In genomic region chr15:84752700-84753099, GRCh38 we compare ENCODE assay signal across 9 cellular contexts. TPM values are rescaled to one million over a fixed set of nuclear protein-coding genes. Genes with fewer than 3 reads are reported as not detected.
DNase-seq lines count a peak whose midpoint lies in the region; ATAC-seq and TF ChIP-seq lines count a peak whose summit lies in the region.
"Had no signal": no experiment of that assay in that cellular context is flagged by ENCODE, and none has a peak within 500 bp of the region (broad histone marks: within the 10 kb centered on the region; RNA-seq: fewer than 3 reads in every experiment).

No MANE protein-coding gene starts in this region.

- peaks cover 31% of the 10 kb centered on the region for H3K36me3 Mint-ChIP-seq in activated naive CD8-positive, alpha-beta T cell treated with anti-CD3 and anti-CD28 coated beads for 36 hours
- H3K36me3 Mint-ChIP-seq in immature natural killer cell = peaks cover 0 to 3% (median 0%) of the 10 kb centered on the region in 3 donors
- H3K36me3 Mint-ChIP-seq in stimulated activated memory B cell treated with anti-CD40 and anti-IgM and Interleukin-4, amounts not matched to agents 10 μg/mL and 1 μg/mL and 100 μg/mL, for 72 hours = peaks cover 19% of the 10 kb centered on the region

- no peak overlapping the region for H3K4me3 ChIP-seq in left lung

- H3K4me1 ChIP-seq in left lung = peaks cover 25 to 72% of the 10 kb centered on the region in 2 donors

- peaks cover 48% of the 10 kb centered on the region for H3K4me1 Mint-ChIP-seq in activated naive CD8-positive, alpha-beta T cell treated with anti-CD3 and anti-CD28 coated beads for 36 hours
- peaks cover 63 to 79% of the 10 kb centered on the region in 2 donors for H3K4me1 Mint-ChIP-seq in immature natural killer cell
- H3K4me1 Mint-ChIP-seq in stimulated activated memory B cell treated with anti-CD40 and anti-IgM and Interleukin-4, amounts not matched to agents 10 μg/mL and 1 μg/mL and 100 μg/mL, for 72 hours = peaks cover 77% of the 10 kb centered on the region

- H3K27ac ChIP-seq in left lung = peak overlapping the region in 1 of 2 donors; percentile 54

- no peaks in the 10 kb centered on the region for H3K9me3 Mint-ChIP-seq in activated naive CD8-positive, alpha-beta T cell treated with anti-CD3 and anti-CD28 coated beads for 36 hours
- no peaks in the 10 kb centered on the region for H3K9me3 Mint-ChIP-seq in immature natural killer cell
- H3K9me3 Mint-ChIP-seq in stimulated activated memory B cell treated with anti-CD40 and anti-IgM and Interleukin-4, amounts not matched to agents 10 μg/mL and 1 μg/mL and 100 μg/mL, for 72 hours = no peaks in the 10 kb centered on the region
- H3K9me3 Mint-ChIP-seq: activated naive CD4-positive, alpha-beta T cell treated with anti-CD3 and anti-CD28 coated beads, Interleukin-2, amount 10 ng/mL, durations not matched to agents 7 days and 5 days had no signal

- DNase-seq in EL (peak; percentile 61), immature natural killer cell (no peak), left lung (no peak), UCSD-AML1 (lab: John Stamatoyannopoulos, UW; ENCODE audit: unreplicated experiment) (no peak), NAMALWA (ENCODE audit: low spot score) (no peak)
- no peak for DNase-seq in activated naive CD8-positive, alpha-beta T cell treated with anti-CD3 and anti-CD28 coated beads for 36 hours
- DNase-seq: activated naive CD4-positive, alpha-beta T cell treated with anti-CD3 and anti-CD28 coated beads, Interleukin-2, amount 10 ng/mL, durations not matched to agents 7 days and 5 days; MM.1S had no signal

- H3K27ac Mint-ChIP-seq in activated naive CD8-positive, alpha-beta T cell treated with anti-CD3 and anti-CD28 coated beads for 36 hours = peak overlapping the region; percentile 30
- H3K27ac Mint-ChIP-seq in immature natural killer cell = peak overlapping the region in 5 of 6 donors; percentile 5 to 76 (median 64)
- peak overlapping the region; percentile 3 for H3K27ac Mint-ChIP-seq in stimulated activated memory B cell treated with anti-CD40 and anti-IgM and Interleukin-4, amounts not matched to agents 10 μg/mL and 1 μg/mL and 100 μg/mL, for 72 hours
- H3K27ac Mint-ChIP-seq: activated naive CD4-positive, alpha-beta T cell treated with anti-CD3 and anti-CD28 coated beads, Interleukin-2, amount 10 ng/mL, durations not matched to agents 7 days and 5 days had no signal

- H3K9me3 ChIP-seq in left lung = no peaks in the 10 kb centered on the region

- no peak for TF ChIP-seq CTCF in left lung (IDR thresholded peaks at IDR 0.05)

- H3K27me3 Mint-ChIP-seq in activated naive CD8-positive, alpha-beta T cell treated with anti-CD3 and anti-CD28 coated beads for 36 hours = no peaks in the 10 kb centered on the region
- peaks cover 3 to 17% (median 12%) of the 10 kb centered on the region in 3 donors for H3K27me3 Mint-ChIP-seq in immature natural killer cell (ENCODE audit: low read depth in 3 of 3)
- no peaks in the 10 kb centered on the region for H3K27me3 Mint-ChIP-seq in stimulated activated memory B cell treated with anti-CD40 and anti-IgM and Interleukin-4, amounts not matched to agents 10 μg/mL and 1 μg/mL and 100 μg/mL, for 72 hours
- H3K27me3 Mint-ChIP-seq: activated naive CD4-positive, alpha-beta T cell treated with anti-CD3 and anti-CD28 coated beads, Interleukin-2, amount 10 ng/mL, durations not matched to agents 7 days and 5 days had no signal

- no peaks in the 10 kb centered on the region for H3K36me3 ChIP-seq in left lung

- no peaks in the 10 kb centered on the region for H3K27me3 ChIP-seq in left lung

- no peak for ATAC-seq in stimulated activated memory B cell treated with anti-CD40 and anti-IgM and Interleukin-4, amounts not matched to agents 10 μg/mL and 1 μg/mL and 100 μg/mL, for 72 hours
- no peak for ATAC-seq in left lung

- no peak overlapping the region for H3K4me3 Mint-ChIP-seq in activated naive CD8-positive, alpha-beta T cell treated with anti-CD3 and anti-CD28 coated beads for 36 hours
- no peak overlapping the region for H3K4me3 Mint-ChIP-seq in immature natural killer cell
- no peak overlapping the region for H3K4me3 Mint-ChIP-seq in stimulated activated memory B cell treated with anti-CD40 and anti-IgM and Interleukin-4, amounts not matched to agents 10 μg/mL and 1 μg/mL and 100 μg/mL, for 72 hours
- H3K4me3 Mint-ChIP-seq: activated naive CD4-positive, alpha-beta T cell treated with anti-CD3 and anti-CD28 coated beads, Interleukin-2, amount 10 ng/mL, durations not matched to agents 7 days and 5 days had no signal

- intact Hi-C loops in left lung (cut with DNase I) = no loop called here

RNA-seq across cellular contexts. Expression of gene ZNF592, which starts 4.3 kb away (rescaled TPM):
- 10 to 100 TPM; 24.5 to 26.5 TPM for total RNA-seq in activated naive CD8-positive, alpha-beta T cell treated with anti-CD3 and anti-CD28 coated beads for 36 hours
- 1 to 10 TPM; 2.1 to 10.0 (median 2.4) TPM for polyA plus RNA-seq in immature natural killer cell
- 10 to 100 TPM; 24.4 to 31.9 TPM for total RNA-seq in left lung

RNA-seq across cellular contexts. Expression of gene SEC11A, which starts 36.8 kb away (rescaled TPM):
- 10 to 100 TPM; 89.3 to 93.5 TPM for total RNA-seq in activated naive CD8-positive, alpha-beta T cell treated with anti-CD3 and anti-CD28 coated beads for 36 hours
- polyA plus RNA-seq in immature natural killer cell = 100 to 1,000 TPM; 173 to 210 (median 188) TPM
- total RNA-seq in left lung = 100 to 1,000 TPM; 159 to 160 TPM

Comparison
In these comparisons a context has a peak if more than half of its experiments do, and no peak if none do; other contexts are left out.
1. H3K27ac Mint-ChIP-seq: peak in every context shown above with its lines; median percentile 64 in immature natural killer cell; 30 in activated naive CD8-positive, alpha-beta T cell treated with anti-CD3 and anti-CD28 coated beads for 36 hours; 3 in stimulated activated memory B cell treated with anti-CD40 and anti-IgM and Interleukin-4, amounts not matched to agents 10 μg/mL and 1 μg/mL and 100 μg/mL, for 72 hours.